Comparison of ENCODE assay signal across 10 cellular contexts in the genomic region with DNA sequence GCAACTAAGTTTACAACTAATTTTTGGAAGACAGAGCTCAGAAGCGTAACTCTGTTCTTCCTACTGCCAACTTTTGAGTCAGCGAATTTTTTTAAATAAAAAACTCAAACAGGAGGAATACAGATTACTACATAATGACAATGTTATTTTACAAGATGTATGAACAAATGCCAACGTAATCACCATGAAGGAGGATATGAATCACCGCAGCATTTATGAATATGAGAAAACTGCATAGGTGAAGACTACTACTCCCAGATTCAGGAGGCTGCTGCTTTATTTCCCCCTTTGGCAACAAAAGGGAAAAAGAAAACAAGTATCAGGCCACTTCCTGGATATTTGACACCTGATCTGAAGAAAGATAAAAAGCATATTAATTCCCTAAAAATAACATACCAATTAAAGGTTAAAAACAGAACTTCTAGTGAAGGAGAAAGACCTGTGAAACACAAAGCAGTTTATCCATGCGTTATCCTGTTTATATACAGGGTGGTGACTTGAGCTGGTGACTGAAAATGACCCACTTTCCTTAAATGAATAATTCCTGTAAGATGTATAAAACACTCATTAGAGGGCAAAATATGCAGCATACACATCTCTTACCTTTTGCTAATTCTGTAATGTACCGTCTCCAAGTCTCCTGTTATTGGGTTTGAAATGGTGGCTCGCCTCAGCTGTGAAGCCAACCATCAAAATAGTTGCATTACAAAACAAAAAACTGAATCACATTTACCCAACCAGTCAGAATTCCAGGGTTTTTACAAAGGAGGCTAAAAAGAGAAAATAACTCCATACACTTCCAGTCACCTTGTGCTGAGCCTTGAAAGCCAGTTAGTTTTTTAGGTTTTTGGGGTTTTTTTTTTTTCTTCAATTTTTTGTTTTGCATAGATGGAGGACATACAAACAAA. TPM values are rescaled to one million over a fixed set of nuclear protein-coding genes. Genes with fewer than 3 reads are reported as not detected.
DNase-seq lines count a peak whose midpoint lies in the region; FAIRE-seq and TF ChIP-seq lines count a peak whose summit lies in the region.
"Had no signal": no experiment of that assay in that cellular context is flagged by ENCODE, and none has a peak within 500 bp of the region (broad histone marks: within the 10 kb centered on the region; RNA-seq: fewer than 3 reads in every experiment).

No MANE protein-coding gene starts in this region.

- in situ Hi-C loops in mammary epithelial cell (cut with MboI; ENCODE audit: low sequenced_read_pairs in 2 of 2) = no loop called here
- in situ Hi-C loops in KBM-7 (cut with MboI; ENCODE audit: low pct_unique_long_range_greater_than_20kb, low sequenced_read_pairs) = no loop called here

- H3K4me3 ChIP-seq in mammary epithelial cell (replicated peaks in 1 of 3; ENCODE audit: insufficient read depth in 1 of 3, low read depth in 2 of 3, low read length in 3 of 3) (no peak overlapping the region), kidney epithelial cell (ENCODE audit: low read depth, low read length) (no peak overlapping the region)

- no peaks in the 10 kb centered on the region for H4K20me1 ChIP-seq in mammary epithelial cell (ENCODE audit: insufficient read depth, low read length)

- H3K4me3 Mint-ChIP-seq in type B pancreatic cell = peak overlapping the region; percentile 45
- no peak overlapping the region for H3K4me3 Mint-ChIP-seq in immature natural killer cell
- H3K4me3 Mint-ChIP-seq: activated naive CD8-positive, alpha-beta T cell had no signal

- DNase-seq in DMS53 (lab: John Stamatoyannopoulos, UW) (peak; percentile 4), DMS53 treated with DMSO at 0.1 percent for 48 hours (lab: John Stamatoyannopoulos, UW; ENCODE audit: unreplicated experiment) (no peak), mammary epithelial cell (peak; percentile 91), kidney epithelial cell (ENCODE audit: low read depth) (peak; percentile 21), type B pancreatic cell (ENCODE audit: extremely low spot score, unreplicated experiment) (no peak), KBM-7 (no peak), frontal cortex (ENCODE audit: low spot score in 2 of 2) (no peak), immature natural killer cell (no peak)

- intact Hi-C loops in mammary epithelial cell (cut with micrococcal nuclease) = no loop called here

- peaks cover 15% of the 10 kb centered on the region for H3K4me1 ChIP-seq in mammary epithelial cell (ENCODE audit: insufficient read depth, low read length)

- H3K4me1 Mint-ChIP-seq in type B pancreatic cell (ENCODE audit: unreplicated experiment) (peaks cover 17% of the 10 kb centered on the region), immature natural killer cell (no peaks in the 10 kb centered on the region)

- H3K27me3 Mint-ChIP-seq in type B pancreatic cell (no peaks in the 10 kb centered on the region), immature natural killer cell (ENCODE audit: low read depth in 3 of 3) (peaks cover 0 to 2% (median 0%) of the 10 kb centered on the region in 3 donors)
- H3K27me3 Mint-ChIP-seq: activated naive CD8-positive, alpha-beta T cell had no signal

- no peaks in the 10 kb centered on the region for H3K27me3 ChIP-seq in mammary epithelial cell (ENCODE audit: insufficient read depth, low read length)
- H3K27me3 ChIP-seq in kidney epithelial cell (ENCODE audit: control insufficient read depth, insufficient read depth, low read length) = no peaks in the 10 kb centered on the region

- peaks cover 13% of the 10 kb centered on the region for H3K36me3 Mint-ChIP-seq in type B pancreatic cell
- H3K36me3 Mint-ChIP-seq in immature natural killer cell = peaks cover 12 to 27% (median 21%) of the 10 kb centered on the region in 3 donors

- CTCF ChIA-PET in mammary epithelial cell (lab: Charles Lee; ENCODE audit: low non-redundant PET) = no interaction called here

- H3K9me3 ChIP-seq in mammary epithelial cell (replicated peaks; ENCODE audit: insufficient read depth, low read length) = no peaks in the 10 kb centered on the region

- TSS peak; percentile 70 for BruUV-seq in mammary epithelial cell (replicated peaks; lab: Mats Ljungman, UMichigan)

- FAIRE-seq in frontal cortex (lab: Jason Lieb, UNC) = no peak
- FAIRE-seq: A204.1 had no signal

- peak overlapping the region; percentile 67 for H3K27ac ChIP-seq in mammary epithelial cell (ENCODE audit: insufficient read depth, low read depth, low read length)

- 49% methylated on average over 7 of the region's 7 CpGs for WGBS in mammary epithelial cell (ENCODE audit: low coverage, missing lambda C conversion rate)

- no peaks in the 10 kb centered on the region for H3K9me3 Mint-ChIP-seq in type B pancreatic cell
- no peaks in the 10 kb centered on the region for H3K9me3 Mint-ChIP-seq in immature natural killer cell

- H3K79me2 ChIP-seq in mammary epithelial cell (ENCODE audit: insufficient read depth, low read length) = peaks cover 15% of the 10 kb centered on the region

- H3K9ac ChIP-seq in mammary epithelial cell (ENCODE audit: insufficient read depth, low read length) = no peak overlapping the region

- TF ChIP-seq CTCF in mammary epithelial cell (conservative IDR thresholded peaks at IDR 0.05 in 1 of 2, IDR thresholded peaks at IDR 0.05 in 1 of 2; ENCODE audit: extremely low read depth in 1 of 2, insufficient read depth in 1 of 2, low read depth in 1 of 2, low read length in 2 of 2) = no peak
- TF ChIP-seq CTCF in kidney epithelial cell (IDR thresholded peaks at IDR 0.05; ENCODE audit: insufficient read depth, low read length, poor library complexity, severe bottlenecking) = no peak
- no peak for TF ChIP-seq CTCF in type B pancreatic cell (conservative IDR thresholded peaks at IDR 0.05)

- dilution Hi-C loops in mammary epithelial cell (cut with HindIII; ENCODE audit: low sequenced_read_pairs) = no loop called here

- H3K27ac Mint-ChIP-seq in type B pancreatic cell = peak overlapping the region; percentile 81
- no peak overlapping the region for H3K27ac Mint-ChIP-seq in immature natural killer cell
- H3K27ac Mint-ChIP-seq: activated naive CD8-positive, alpha-beta T cell had no signal

- H3K36me3 ChIP-seq in mammary epithelial cell (ENCODE audit: insufficient read depth, low read length) (peaks cover 35% of the 10 kb centered on the region), kidney epithelial cell (ENCODE audit: control insufficient read depth, insufficient read depth, low read length) (no peaks in the 10 kb centered on the region)

- no peak overlapping the region for H2AFZ ChIP-seq in mammary epithelial cell (ENCODE audit: low read depth, low read length)

- peak overlapping the region; percentile 53 for H3K4me2 ChIP-seq in mammary epithelial cell (ENCODE audit: insufficient read depth, low read depth, low read length)

RNA-seq across cellular contexts. Expression of a gene that starts 52.0 kb away (rescaled TPM):
- total RNA-seq in mammary epithelial cell = 10 to 100 TPM; 43.7 to 48.6 TPM
- 38.3 TPM for polyA plus RNA-seq in mammary epithelial cell
- polyA minus RNA-seq in mammary epithelial cell = 38.1 TPM
- 35.6 and 37.5 TPM in 2 replicates for total RNA-seq in kidney epithelial cell
- total RNA-seq in type B pancreatic cell (ENCODE audit: low replicate concordance) = 24.6 and 38.9 TPM in 2 replicates
- total RNA-seq in frontal cortex = 29.8 TPM
- polyA plus RNA-seq in immature natural killer cell = 10 to 100 TPM; 16.9 to 26.5 (median 21.1) TPM

Comparison
In these comparisons a context has a peak if more than half of its experiments do, and no peak if none do; other contexts are left out.
1. DNase-seq: peak in DMS53 (single experiment), mammary epithelial cell (single experiment) and kidney epithelial cell (single experiment); none in DMS53 treated with DMSO at 0.1 percent for 48 hours (single experiment), type B pancreatic cell (single experiment), KBM-7 (single experiment), frontal cortex (0 of 2) and immature natural killer cell (0 of 3).